14 cellular contexts compared by ENCODE assay signal in genomic region chr20:19734811-19735210, GRCh38. TPM values are rescaled to one million over a fixed set of nuclear protein-coding genes. Genes with fewer than 3 reads are reported as not detected.
DNase-seq lines count a peak whose midpoint lies in the region; ATAC-seq and TF ChIP-seq lines count a peak whose summit lies in the region.
"Had no signal": no experiment of that assay in that cellular context is flagged by ENCODE, and none has a peak within 500 bp of the region (broad histone marks: within the 10 kb centered on the region; RNA-seq: fewer than 3 reads in every experiment).

No MANE protein-coding gene starts in this region.

- no peak overlapping the region for H2AFZ ChIP-seq in hepatocyte

- H3K9me3 ChIP-seq in hepatocyte (ENCODE audit: low read depth): no peaks in the 10 kb centered on the region

- no peaks in the 10 kb centered on the region for H3K9me2 ChIP-seq in hepatocyte (replicated peaks; ENCODE audit: insufficient read depth)

- no peaks in the 10 kb centered on the region for H3K36me3 ChIP-seq in hepatocyte (replicated peaks; ENCODE audit: insufficient read depth, low read depth)
- H3K36me3 ChIP-seq: brain microvascular endothelial cell had no signal

- H3K36me3 Mint-ChIP-seq in HFFc6 (ENCODE audit: low read depth) (no peaks in the 10 kb centered on the region), brain (no peaks in the 10 kb centered on the region)
- H3K36me3 Mint-ChIP-seq in stimulated activated effector memory CD8-positive, alpha-beta T cell treated with anti-CD3 and anti-CD28 coated beads, Interleukin-12 subunit alpha, Interleukin-12 subunit beta, amount 100 ng/mL, for 72 hours: no peaks in the 10 kb centered on the region
- H3K36me3 Mint-ChIP-seq: activated naive CD4-positive, alpha-beta T cell treated with anti-CD3 and anti-CD28 coated beads, Interleukin-2, amount 10 ng/mL, durations not matched to agents 7 days and 5 days had no signal

- no peak for DNase-seq in HFFc6
- no peak for DNase-seq in hepatocyte (ENCODE audit: low spot score)
- no peak for DNase-seq in NCI-H2196 (lab: John Stamatoyannopoulos, UW; ENCODE audit: unreplicated experiment)
- no peak for DNase-seq in GM10248 (ENCODE audit: extremely low spot score)
- no peak for DNase-seq in stimulated activated effector memory CD8-positive, alpha-beta T cell treated with anti-CD3 and anti-CD28 coated beads, Interleukin-12 subunit alpha, Interleukin-12 subunit beta, amount 100 ng/mL, for 72 hours (ENCODE audit: low spot score in 2 of 2)
- no peak for DNase-seq in left lobe of liver (ENCODE audit: low spot score)
- DNase-seq: activated CD4-positive, alpha-beta T cell treated with anti-CD3 and anti-CD28 coated beads for 4 hours; activated naive CD4-positive, alpha-beta T cell treated with anti-CD3 and anti-CD28 coated beads, Interleukin-2, amount 10 ng/mL, durations not matched to agents 7 days and 5 days; DMS79 treated with DMSO at 0.1 percent for 48 hours; effector CD4-positive, alpha-beta T cell had no signal

- no peaks in the 10 kb centered on the region for H3K9me3 Mint-ChIP-seq in HFFc6
- no peaks in the 10 kb centered on the region for H3K9me3 Mint-ChIP-seq in brain
- H3K9me3 Mint-ChIP-seq in stimulated activated effector memory CD8-positive, alpha-beta T cell treated with anti-CD3 and anti-CD28 coated beads, Interleukin-12 subunit alpha, Interleukin-12 subunit beta, amount 100 ng/mL, for 72 hours: no peaks in the 10 kb centered on the region
- H3K9me3 Mint-ChIP-seq: activated naive CD4-positive, alpha-beta T cell treated with anti-CD3 and anti-CD28 coated beads, Interleukin-2, amount 10 ng/mL, durations not matched to agents 7 days and 5 days; stimulated activated naive CD8-positive, alpha-beta T cell treated with anti-CD3 and anti-CD28 coated beads, Interleukin-15, Interleukin-2, amounts not matched to agents 100 ng/mL and 50 ng/mL, for 24 hours had no signal

- CTCF ChIA-PET in GM10248 (lab: Yijun Ruan, JAX): no interaction called here

- H3K4me3 ChIP-seq in hepatocyte (no peak overlapping the region), skin epidermis (no peak overlapping the region)

- H3K27ac Mint-ChIP-seq in HFFc6 (0 out of 2 replicates have a peak overlapping the region, but pooled peaks have one; percentile 3), brain (peak overlapping the region; percentile 76 to 88 (median 87))
- H3K27ac Mint-ChIP-seq in stimulated activated effector memory CD8-positive, alpha-beta T cell treated with anti-CD3 and anti-CD28 coated beads, Interleukin-12 subunit alpha, Interleukin-12 subunit beta, amount 100 ng/mL, for 72 hours: no peak overlapping the region
- H3K27ac Mint-ChIP-seq: activated naive CD4-positive, alpha-beta T cell treated with anti-CD3 and anti-CD28 coated beads, Interleukin-2, amount 10 ng/mL, durations not matched to agents 7 days and 5 days; stimulated activated naive CD8-positive, alpha-beta T cell treated with anti-CD3 and anti-CD28 coated beads, Interleukin-15, Interleukin-2, amounts not matched to agents 100 ng/mL and 50 ng/mL, for 24 hours had no signal

- POLR2A ChIA-PET in GM10248 (lab: Yijun Ruan, JAX): no interaction called here

- H3K4me1 ChIP-seq in hepatocyte (ENCODE audit: insufficient read depth): peaks cover 21% of the 10 kb centered on the region

- no peak for ATAC-seq in stimulated activated effector memory CD8-positive, alpha-beta T cell treated with anti-CD3 and anti-CD28 coated beads, Interleukin-12 subunit alpha, Interleukin-12 subunit beta, amount 100 ng/mL, for 72 hours
- ATAC-seq in left lobe of liver: no peak

- H3K4me3 Mint-ChIP-seq in HFFc6 (no peak overlapping the region), brain (no peak overlapping the region)
- no peak overlapping the region for H3K4me3 Mint-ChIP-seq in stimulated activated effector memory CD8-positive, alpha-beta T cell treated with anti-CD3 and anti-CD28 coated beads, Interleukin-12 subunit alpha, Interleukin-12 subunit beta, amount 100 ng/mL, for 72 hours
- H3K4me3 Mint-ChIP-seq: activated naive CD4-positive, alpha-beta T cell treated with anti-CD3 and anti-CD28 coated beads, Interleukin-2, amount 10 ng/mL, durations not matched to agents 7 days and 5 days; stimulated activated naive CD8-positive, alpha-beta T cell treated with anti-CD3 and anti-CD28 coated beads, Interleukin-15, Interleukin-2, amounts not matched to agents 100 ng/mL and 50 ng/mL, for 24 hours had no signal

- H3K4me2 ChIP-seq in hepatocyte: no peak overlapping the region

- H3K4me1 Mint-ChIP-seq in HFFc6 (ENCODE audit: low read depth) (peaks cover 36% of the 10 kb centered on the region), brain (peaks cover 41% of the 10 kb centered on the region)
- no peaks in the 10 kb centered on the region for H3K4me1 Mint-ChIP-seq in stimulated activated effector memory CD8-positive, alpha-beta T cell treated with anti-CD3 and anti-CD28 coated beads, Interleukin-12 subunit alpha, Interleukin-12 subunit beta, amount 100 ng/mL, for 72 hours
- H3K4me1 Mint-ChIP-seq: activated naive CD4-positive, alpha-beta T cell treated with anti-CD3 and anti-CD28 coated beads, Interleukin-2, amount 10 ng/mL, durations not matched to agents 7 days and 5 days had no signal

- H4K20me1 ChIP-seq in hepatocyte (ENCODE audit: insufficient read depth, poor library complexity, severe bottlenecking): no peaks in the 10 kb centered on the region

- no peak for TF ChIP-seq CTCF in HFFc6 (IDR thresholded peaks at IDR 0.05)
- TF ChIP-seq CTCF in brain (conservative IDR thresholded peaks at IDR 0.05): no peak
- no peak for TF ChIP-seq CTCF in hepatocyte (IDR thresholded peaks at IDR 0.05; ENCODE audit: poor library complexity)
- TF ChIP-seq CTCF in GM10248 (IDR thresholded peaks at IDR 0.05; ENCODE audit: control extremely low read depth, extremely low read depth, low read depth, missing control alignments): no peak

- peaks cover 1% of the 10 kb centered on the region; the same call in 1 of the 2 replicates for H3K27me3 Mint-ChIP-seq in HFFc6 (ENCODE audit: insufficient read depth)
- no peaks in the 10 kb centered on the region for H3K27me3 Mint-ChIP-seq in brain

- H3K27ac ChIP-seq in hepatocyte (peak overlapping the region; percentile 91), skin epidermis (peak overlapping the region in 11 of 21 experiments; percentile 7 to 78 (median 52))
- H3K27ac ChIP-seq: brain microvascular endothelial cell had no signal

- no peaks in the 10 kb centered on the region for H3K27me3 ChIP-seq in hepatocyte
- H3K27me3 ChIP-seq: brain microvascular endothelial cell had no signal

- 76% methylated on average over 1 of the region's 1 CpG for WGBS in hepatocyte (ENCODE audit: low lambda C conversion rate, missing lambda C conversion rate)

- H3K79me2 ChIP-seq in hepatocyte: no peaks in the 10 kb centered on the region

RNA-seq across cellular contexts. Expression of gene RIN2, which starts 23.2 kb away (rescaled TPM):
- total RNA-seq in HFFc6 (2021; fragmentation: NEBNext Ultra II Directional; extraction: Animal tissue kit (Norgen Biotek cat#: 25700)): 10 to 100 TPM; 41.0 to 44.0 (median 43.5) TPM
- polyA plus RNA-seq in brain (ENCODE audit: insufficient read depth, low read depth, low replicate concordance): 13.4 TPM
- 33.4 and 39.0 TPM in 2 replicates for total RNA-seq in hepatocyte
- 22.3 and 24.5 TPM in 2 replicates for polyA plus RNA-seq in hepatocyte
- 13.8 TPM for total RNA-seq in left lobe of liver
